ENCODE assay signal across 8 cellular contexts in the genomic region with DNA sequence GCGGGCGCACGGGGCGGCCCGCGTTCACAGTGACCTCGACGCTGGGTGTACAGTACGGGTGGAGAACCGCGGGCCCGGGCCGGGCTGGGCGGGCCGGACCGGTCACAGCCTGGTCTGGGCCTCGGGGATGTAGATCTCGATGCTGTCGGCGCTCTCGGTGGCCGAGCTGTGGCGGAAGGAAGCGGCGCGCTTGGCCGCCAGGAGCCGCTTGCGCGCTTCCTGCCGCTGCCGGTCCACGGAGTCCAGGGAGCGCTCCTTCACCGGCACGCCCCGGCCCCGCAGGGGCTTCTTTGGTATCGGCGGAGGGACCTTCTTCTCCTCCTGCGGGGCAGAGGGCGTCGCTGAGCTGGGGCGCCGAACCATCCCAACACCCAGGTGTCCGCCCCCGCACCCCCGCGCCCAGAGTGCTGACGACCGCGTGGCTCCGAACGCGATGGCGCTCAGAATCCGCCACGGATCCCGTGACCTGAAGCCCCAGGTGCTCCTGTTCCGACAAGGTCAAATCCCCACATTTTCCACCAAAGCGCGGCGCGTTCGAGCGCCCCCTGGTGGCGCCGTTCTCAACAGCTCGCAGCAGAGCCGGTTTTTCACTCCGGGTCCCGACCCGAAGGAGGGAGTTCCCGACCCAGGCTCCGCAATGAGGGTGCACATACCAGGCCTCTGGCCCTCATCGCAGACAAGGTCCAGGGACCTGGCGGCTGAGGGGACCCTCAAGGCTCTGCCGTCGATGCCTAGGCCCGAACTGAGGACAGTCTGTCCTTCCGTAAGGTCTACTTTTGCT.
DNase-seq lines count a peak whose midpoint lies in the region; ATAC-seq, FAIRE-seq and TF ChIP-seq lines count a peak whose summit lies in the region.

No MANE protein-coding gene starts in this region.

- H3K36me3 ChIP-seq in DND-41 (ENCODE audit: insufficient read depth, low read length): no peaks in the 10 kb centered on the region

- H3K79me2 ChIP-seq in DND-41 (ENCODE audit: insufficient read depth, low read length): no peaks in the 10 kb centered on the region

- H3K27me3 ChIP-seq in DND-41 (ENCODE audit: insufficient read depth, low read length, poor library complexity): peaks cover 12% of the 10 kb centered on the region

- H3K27ac ChIP-seq in DND-41 (ENCODE audit: low read length) (no peak overlapping the region), caudate nucleus (ENCODE audit: low read depth, low read length) (peak overlapping the region; percentile 62)

- DNase-seq in DND-41 (peak; percentile 79), H54 (ENCODE audit: insufficient read length, low spot score) (peak; percentile 90), NB4 (ENCODE audit: low read depth) (peak; percentile 78), caudate nucleus (lab: John Stamatoyannopoulos, UW) (peak in 54 of 61 donors; percentile 9 to 85 (median 59)), islet precursor cell (peak; percentile 90), NCI-H1436 treated with DMSO at 0.1 percent for 48 hours (lab: John Stamatoyannopoulos, UW) (no peak)
- DNase-seq in activated CD4-positive, CD25-positive, alpha-beta regulatory T cell (lab: John Stamatoyannopoulos, UW): peak; percentile 80 to 96 (median 86)
- peak; percentile 94 for DNase-seq in stimulated activated CD4-positive, alpha-beta T cell treated with anti-CD3 and anti-CD28 coated beads, Interleukin-12 subunit alpha, Interleukin-12 subunit beta, amount 100 ng/mL, for 4 hours

- H2AFZ ChIP-seq in DND-41 (ENCODE audit: low read depth, low read length): peak overlapping the region; percentile 81

- H3K4me1 ChIP-seq in DND-41 (ENCODE audit: insufficient read depth, low read length): peaks cover 10% of the 10 kb centered on the region

- H3K4me2 ChIP-seq in DND-41 (ENCODE audit: insufficient read depth, low read length): peak overlapping the region; percentile 67

- H3K4me3 ChIP-seq in DND-41 (ENCODE audit: low read depth in 1 of 2, low read length in 2 of 2) (peak overlapping the region in 1 of 2 experiments; percentile 53; a peak in 2 of 4 replicates), NB4 (ENCODE audit: low read depth, low read length) (peak overlapping the region; percentile 32)

- no peaks in the 10 kb centered on the region for H4K20me1 ChIP-seq in DND-41 (ENCODE audit: insufficient read depth, low read length)

- TF ChIP-seq POLR2A in H54 (IDR thresholded peaks at IDR 0.05; ENCODE audit: low read depth, low read length) (no peak), NB4 (IDR thresholded peaks at IDR 0.05; ENCODE audit: extremely low read depth, insufficient read length) (no peak)

- TF ChIP-seq CTCF in DND-41 (IDR thresholded peaks at IDR 0.05; ENCODE audit: borderline replicate concordance, extremely low read depth, low read length, poor library complexity, severe bottlenecking): peak; percentile 95
- peak; percentile 80 for TF ChIP-seq CTCF in NB4 (IDR thresholded peaks at IDR 0.05; ENCODE audit: low read depth, low read length)

- no peaks in the 10 kb centered on the region for H3K9me3 ChIP-seq in DND-41 (ENCODE audit: insufficient read depth, low read length, severe bottlenecking)

- peak; percentile 82 for ATAC-seq in DND-41 (ENCODE audit: insufficient read depth, low read depth)

- no peak for FAIRE-seq in H54 (lab: Jason Lieb, UNC)

- H3K9ac ChIP-seq in DND-41 (ENCODE audit: low read depth, low read length): peak overlapping the region; percentile 31; the same call in 1 of the 2 replicates
